In genomic region chr6:37702314-37702713, GRCh38 we compare ENCODE assay signal across 17 cellular contexts. TPM values are rescaled to one million over a fixed set of nuclear protein-coding genes. Genes with fewer than 3 reads are reported as not detected.
DNase-seq lines count a peak whose midpoint lies in the region; ATAC-seq and TF ChIP-seq lines count a peak whose summit lies in the region.
"Had no signal": no experiment of that assay in that cellular context is flagged by ENCODE, and none has a peak within 500 bp of the region (broad histone marks: within the 10 kb centered on the region; RNA-seq: fewer than 3 reads in every experiment).

No MANE protein-coding gene starts in this region.

- POLR2A ChIA-PET in HEK293 (lab: Yijun Ruan, JAX) (interaction anchor here (1.1 kb wide), 1 partner anchor 10 kb away, joined by 3 read pairs; no protein-coding TSS in a partner anchor), WTC11 (lab: Charles Lee) (interaction anchor here (0.6 to 0.7 kb wide), 2 partner anchors 142 to 153 kb away, joined by 4 read pairs; no protein-coding TSS in a partner anchor)

- CTCF ChIA-PET in HEK293 (lab: Yijun Ruan, JAX): interaction anchor here (0.5 to 1.6 kb wide), 5 partner anchors 10 to 809 kb away, joined by 3 to 5 read pairs (median 3); no protein-coding TSS in a partner anchor
- CTCF ChIA-PET in WTC11 (lab: Charles Lee): interaction anchor here (0.6 to 1.3 kb wide), 7 partner anchors 10 to 560 kb away, joined by 3 to 6 read pairs (median 5); no protein-coding TSS in a partner anchor

- peaks cover 33% of the 10 kb centered on the region for H3K27me3 Mint-ChIP-seq in CD4-positive, CD25-positive, alpha-beta regulatory T cell
- H3K27me3 Mint-ChIP-seq in WTC11 (ENCODE audit: low read depth): peaks cover 73% of the 10 kb centered on the region
- peaks cover 26% of the 10 kb centered on the region for H3K27me3 Mint-ChIP-seq in neural crest cell (ENCODE audit: low read depth)

- no peaks in the 10 kb centered on the region for H3K36me3 Mint-ChIP-seq in CD4-positive, CD25-positive, alpha-beta regulatory T cell
- H3K36me3 Mint-ChIP-seq in WTC11 (no peaks in the 10 kb centered on the region), neural crest cell (ENCODE audit: low read depth) (no peaks in the 10 kb centered on the region)

- no peaks in the 10 kb centered on the region for H3K36me3 ChIP-seq in CD4-positive, CD25-positive, alpha-beta regulatory T cell (ENCODE audit: control insufficient read depth, insufficient read depth, low read length)
- no peaks in the 10 kb centered on the region for H3K36me3 ChIP-seq in HEK293 (ENCODE audit: control insufficient read depth in 2 of 2, insufficient read depth in 1 of 2, low read length in 2 of 2)
- H3K36me3 ChIP-seq: spleen had no signal

- H3K27ac ChIP-seq in CD4-positive, CD25-positive, alpha-beta regulatory T cell (ENCODE audit: insufficient read depth, low read length, poor library complexity, severe bottlenecking): no peak overlapping the region
- no peak overlapping the region for H3K27ac ChIP-seq in HEK293 (ENCODE audit: extremely low read depth, low read depth, low read length)
- H3K27ac ChIP-seq: KMS-11, psoas muscle, spleen had no signal

- peaks cover 3% of the 10 kb centered on the region for H3K27me3 ChIP-seq in CD4-positive, CD25-positive, alpha-beta regulatory T cell (ENCODE audit: control insufficient read depth, insufficient read depth, low read length)

- TF ChIP-seq CTCF in HEK293 (tag by site-specific recombination; IDR thresholded peaks at IDR 0.05) (no peak), WTC11 (IDR thresholded peaks at IDR 0.05) (no peak), neural crest cell (conservative IDR thresholded peaks at IDR 0.05) (peak; percentile 35)

- no peak for DNase-seq in CD4-positive, CD25-positive, alpha-beta regulatory T cell
- DNase-seq in WTC11 (ENCODE audit: low spot score) (no peak), neural crest cell (ENCODE audit: low read depth, low spot score) (no peak), DMS153 (lab: John Stamatoyannopoulos, UW) (no peak), putamen (ENCODE audit: low spot score) (no peak)
- DNase-seq: activated CD4-positive, alpha-beta T cell treated with anti-CD3 and anti-CD28 coated beads, Interleukin-2, amount 10 ng/mL, durations not matched to agents 24 days and 14 days; activated T-cell treated with anti-CD3 and anti-CD28 coated beads for 4 hours; DMS79; HCEC 1CT; left cardiac atrium; NCI-H1417 treated with DMSO at 0.1 percent for 48 hours; NCI-H748 treated with DMSO at 0.1 percent for 48 hours; psoas muscle; spleen had no signal

- H3K4me3 ChIP-seq in CD4-positive, CD25-positive, alpha-beta regulatory T cell (ENCODE audit: low read depth, low read length): no peak overlapping the region
- H3K4me3 ChIP-seq in HEK293 (ENCODE audit: low read depth, low read length): no peak overlapping the region
- H3K4me3 ChIP-seq: psoas muscle, spleen had no signal

- H3K9me3 Mint-ChIP-seq in CD4-positive, CD25-positive, alpha-beta regulatory T cell: no peaks in the 10 kb centered on the region
- H3K9me3 Mint-ChIP-seq in WTC11 (no peaks in the 10 kb centered on the region), neural crest cell (no peaks in the 10 kb centered on the region)
- H3K9me3 Mint-ChIP-seq: activated CD4-positive, alpha-beta T cell treated with anti-CD3 and anti-CD28 coated beads, Interleukin-2, amount 10 ng/mL, durations not matched to agents 24 days and 14 days had no signal

- H3K4me1 ChIP-seq in CD4-positive, CD25-positive, alpha-beta regulatory T cell (ENCODE audit: control insufficient read depth, insufficient read depth, low read length, poor library complexity, severe bottlenecking): peaks cover 19% of the 10 kb centered on the region
- peaks cover 8% of the 10 kb centered on the region for H3K4me1 ChIP-seq in HEK293 (ENCODE audit: control insufficient read depth, insufficient read depth, low read length)

- ATAC-seq in CD4-positive, CD25-positive, alpha-beta regulatory T cell (ENCODE audit: low read depth in 2 of 2): no peak
- ATAC-seq in WTC11: no peak
- ATAC-seq in GM19455 (IDR thresholded peaks at IDR 0.05; ENCODE audit: unreplicated experiment): no peak
- ATAC-seq: left cardiac atrium, psoas muscle had no signal

- H3K4me1 Mint-ChIP-seq in CD4-positive, CD25-positive, alpha-beta regulatory T cell: peaks cover 0 to 28% (median 18%) of the 10 kb centered on the region in 4 donors
- H3K4me1 Mint-ChIP-seq in WTC11: peaks cover 25% of the 10 kb centered on the region
- peaks cover 50% of the 10 kb centered on the region for H3K4me1 Mint-ChIP-seq in neural crest cell

- no peaks in the 10 kb centered on the region for H3K9me3 ChIP-seq in CD4-positive, CD25-positive, alpha-beta regulatory T cell (ENCODE audit: control insufficient read depth in 2 of 2, low read length in 2 of 2)
- H3K9me3 ChIP-seq in HEK293 (ENCODE audit: control insufficient read depth, insufficient read depth, low read depth, low read length): no peaks in the 10 kb centered on the region
- H3K9me3 ChIP-seq: psoas muscle, spleen had no signal

- H3K4me3 Mint-ChIP-seq in CD4-positive, CD25-positive, alpha-beta regulatory T cell: peak overlapping the region in 3 of 4 donors; percentile 10 to 79 (median 51)
- H3K4me3 Mint-ChIP-seq in WTC11: no peak overlapping the region
- H3K4me3 Mint-ChIP-seq in neural crest cell: peak overlapping the region; percentile 38
- H3K4me3 Mint-ChIP-seq: activated CD4-positive, alpha-beta T cell treated with anti-CD3 and anti-CD28 coated beads, Interleukin-2, amount 10 ng/mL, durations not matched to agents 24 days and 14 days had no signal

- no peak overlapping the region for H3K27ac Mint-ChIP-seq in CD4-positive, CD25-positive, alpha-beta regulatory T cell
- H3K27ac Mint-ChIP-seq in WTC11 (no peak overlapping the region), neural crest cell (ENCODE audit: unreplicated experiment) (no peak overlapping the region)
- H3K27ac Mint-ChIP-seq: activated CD4-positive, alpha-beta T cell treated with anti-CD3 and anti-CD28 coated beads, Interleukin-2, amount 10 ng/mL, durations not matched to agents 24 days and 14 days had no signal

TF ChIP-seq in HEK293, 187 proteins besides CTCF, POLR2A, EP300 and RAD21:
- TF ChIP-seq ZNF521 (tag by site-specific recombination; IDR thresholded peaks at IDR 0.05): no peak
- TF ChIP-seq ZNF664 (tag by site-specific recombination; IDR thresholded peaks at IDR 0.05): peak; percentile 80
TF ChIP-seq in HEK293: peak in this region for 1.

TF ChIP-seq in WTC11, 78 proteins besides CTCF, POLR2A, EP300 and RAD21:
- TF ChIP-seq GTF2I (CRISPR knock-in tag; conservative IDR thresholded peaks at IDR 0.05): 0 out of 2 replicates have a peak, but pooled peaks have one; percentile 30
- no peak for TF ChIP-seq SP1 (CRISPR knock-in tag; conservative IDR thresholded peaks at IDR 0.05)
- no peak for TF ChIP-seq FOXP1 (CRISPR knock-in tag; IDR thresholded peaks at IDR 0.05; ENCODE audit: borderline replicate concordance)
- no peak for TF ChIP-seq ZNF425 (CRISPR knock-in tag; conservative IDR thresholded peaks at IDR 0.05)
- no peak for TF ChIP-seq FOXJ3 (CRISPR knock-in tag; IDR thresholded peaks at IDR 0.05; ENCODE audit: borderline replicate concordance)
- no peak for TF ChIP-seq ZSCAN18 (CRISPR knock-in tag; IDR thresholded peaks at IDR 0.05)
- no peak for TF ChIP-seq JAZF1 (CRISPR knock-in tag; IDR thresholded peaks at IDR 0.05)

RNA-seq across cellular contexts. Expression of gene MDGA1, which starts 4.6 kb away (rescaled TPM):
- total RNA-seq in CD4-positive, CD25-positive, alpha-beta regulatory T cell: 64.4 TPM
- 1 to 10 TPM in 3 of 4 donors, under 1 TPM in 1; 0.88 to 2.3 (median 1.3) TPM for polyA plus RNA-seq in CD4-positive, CD25-positive, alpha-beta regulatory T cell
- total RNA-seq in WTC11 (2021) (1.3 to 2.6 TPM (median 1.3 TPM) in 3 replicates), neural crest cell (17.8 and 21.7 TPM in 2 replicates)
